Comparison of ENCODE assay signal across 7 cellular contexts in genomic region chr5:115626444-115626823, GRCh38. TPM values are rescaled to one million over a fixed set of nuclear protein-coding genes. Genes with fewer than 3 reads are reported as not detected.
DNase-seq lines count a peak whose midpoint lies in the region; ATAC-seq, FAIRE-seq and TF ChIP-seq lines count a peak whose summit lies in the region.

No MANE protein-coding gene starts in this region.

- peak overlapping the region; percentile 49 for H3K27ac ChIP-seq in endothelial cell of umbilical vein (ENCODE audit: insufficient read depth, low read depth, low read length)

- no peak overlapping the region for H3K27ac Mint-ChIP-seq in natural killer cell treated with Interleukin-12 subunit alpha and Interleukin-12 subunit beta and Interleukin-15 and Interleukin-18, amount 100 ng/mL, for 72 hours

- no peaks in the 10 kb centered on the region for H3K36me3 Mint-ChIP-seq in natural killer cell treated with Interleukin-12 subunit alpha and Interleukin-12 subunit beta and Interleukin-15 and Interleukin-18, amount 100 ng/mL, for 72 hours

- DNase-seq in NT2/D1 (ENCODE audit: low read depth, low spot score) (no peak), endothelial cell of umbilical vein (ENCODE audit: low read depth, low spot score) (no peak), RPMI8226 (no peak), NCI-H748 treated with DMSO at 0.1 percent for 48 hours (lab: John Stamatoyannopoulos, UW) (no peak)
- DNase-seq in natural killer cell treated with Interleukin-12 subunit alpha and Interleukin-12 subunit beta and Interleukin-15 and Interleukin-18, amount 100 ng/mL, for 72 hours (ENCODE audit: low spot score): no peak

- no peaks in the 10 kb centered on the region for H3K27me3 Mint-ChIP-seq in natural killer cell treated with Interleukin-12 subunit alpha and Interleukin-12 subunit beta and Interleukin-15 and Interleukin-18, amount 100 ng/mL, for 72 hours

- FAIRE-seq in endothelial cell of umbilical vein (lab: Jason Lieb, UNC): no peak

- TF ChIP-seq CTCF in endothelial cell of umbilical vein (IDR thresholded peaks at IDR 0.05; ENCODE audit: extremely low read depth in 1 of 2, insufficient read depth in 1 of 2, low read depth in 1 of 2, low read length in 2 of 2): no peak

- H3K4me1 Mint-ChIP-seq in natural killer cell treated with Interleukin-12 subunit alpha and Interleukin-12 subunit beta and Interleukin-15 and Interleukin-18, amount 100 ng/mL, for 72 hours (ENCODE audit: low read depth in 2 of 2): peaks cover 17 to 18% of the 10 kb centered on the region in 2 donors

- H3K4me2 ChIP-seq in endothelial cell of umbilical vein (ENCODE audit: insufficient read depth, low read length): peak overlapping the region; percentile 94

- H3K4me3 ChIP-seq in NT2/D1 (ENCODE audit: insufficient read length, low read depth): peak overlapping the region; percentile 53
- H3K4me3 ChIP-seq in endothelial cell of umbilical vein (replicated peaks in 1 of 3; ENCODE audit: insufficient read depth in 1 of 3, low read depth in 1 of 3, low read length in 3 of 3): peak overlapping the region; percentile 62 to 98 (median 86)

- H3K4me1 ChIP-seq in NT2/D1 (ENCODE audit: insufficient read depth, insufficient read length) (no peaks in the 10 kb centered on the region), endothelial cell of umbilical vein (ENCODE audit: control insufficient read depth, extremely low read depth, insufficient read depth, low read length) (peaks cover 30% of the 10 kb centered on the region)

- no peak for TF ChIP-seq POLR2A in endothelial cell of umbilical vein (IDR thresholded peaks at IDR 0.05; ENCODE audit: low read depth, low read length)

- CTCF ChIA-PET in endothelial cell of umbilical vein (lab: Charles Lee): interaction anchor here (0.7 to 3.7 kb wide), 2 partner anchors 11 to 214 kb away, joined by 4 to 18 read pairs; no protein-coding TSS in a partner anchor

- H3K9me3 Mint-ChIP-seq in natural killer cell treated with Interleukin-12 subunit alpha and Interleukin-12 subunit beta and Interleukin-15 and Interleukin-18, amount 100 ng/mL, for 72 hours: no peaks in the 10 kb centered on the region

- no peaks in the 10 kb centered on the region for H4K20me1 ChIP-seq in endothelial cell of umbilical vein (replicated peaks; ENCODE audit: control insufficient read depth, extremely low read depth, insufficient read depth, low read length)

- peak; percentile 29 for ATAC-seq in GM18868 (IDR thresholded peaks at IDR 0.05; ENCODE audit: unreplicated experiment)
- ATAC-seq in HG02588 (IDR thresholded peaks at IDR 0.05; ENCODE audit: unreplicated experiment): peak; percentile 29
- ATAC-seq in natural killer cell treated with Interleukin-12 subunit alpha and Interleukin-12 subunit beta and Interleukin-15 and Interleukin-18, amount 100 ng/mL, for 72 hours: peak; percentile 29 to 43

- peaks cover 2% of the 10 kb centered on the region for H3K9me1 ChIP-seq in endothelial cell of umbilical vein (replicated peaks; ENCODE audit: control insufficient read depth, extremely low read depth, insufficient read depth, low read length)

- H3K9ac ChIP-seq in NT2/D1 (ENCODE audit: insufficient read length, low read depth) (peak overlapping the region; percentile 59), endothelial cell of umbilical vein (replicated peaks; ENCODE audit: extremely low read depth, insufficient read depth, low read length) (peak overlapping the region; percentile 93)

- dilution Hi-C loops in endothelial cell of umbilical vein (cut with MboI; ENCODE audit: extremely low pct_ligation_motif_present, low sequenced_read_pairs): no loop called here

- BruUV-seq in endothelial cell of umbilical vein (replicated peaks; lab: Mats Ljungman, UMichigan): TSS peak; percentile 91

- H3K79me2 ChIP-seq in endothelial cell of umbilical vein (ENCODE audit: control insufficient read depth, insufficient read depth, low read length): peaks cover 44% of the 10 kb centered on the region

- H3K9me3 ChIP-seq in NT2/D1 (ENCODE audit: insufficient read depth, low read length) (no peaks in the 10 kb centered on the region), endothelial cell of umbilical vein (replicated peaks; ENCODE audit: control insufficient read depth, insufficient read depth, low read length) (no peaks in the 10 kb centered on the region)

- H3K36me3 ChIP-seq in NT2/D1 (ENCODE audit: insufficient read depth, insufficient read length, low read length): peaks cover 20% of the 10 kb centered on the region
- no peaks in the 10 kb centered on the region for H3K36me3 ChIP-seq in endothelial cell of umbilical vein (ENCODE audit: control insufficient read depth in 2 of 2, extremely low read depth in 1 of 2, insufficient read depth in 2 of 2, low read length in 2 of 2)

- H3K4me3 Mint-ChIP-seq in natural killer cell treated with Interleukin-12 subunit alpha and Interleukin-12 subunit beta and Interleukin-15 and Interleukin-18, amount 100 ng/mL, for 72 hours: no peak overlapping the region

- peak overlapping the region; percentile 84 for H2AFZ ChIP-seq in endothelial cell of umbilical vein (ENCODE audit: low read depth, low read length)

- POLR2A ChIA-PET in endothelial cell of umbilical vein (lab: Charles Lee): no interaction called here

- no peaks in the 10 kb centered on the region for H3K27me3 ChIP-seq in NT2/D1 (ENCODE audit: insufficient read depth, insufficient read length)
- H3K27me3 ChIP-seq in endothelial cell of umbilical vein (ENCODE audit: control insufficient read depth in 2 of 2, insufficient read depth in 2 of 2, low read length in 2 of 2): no peaks in the 10 kb centered on the region

- intact Hi-C loops in endothelial cell of umbilical vein (cut with micrococcal nuclease): loop anchor here (1.0 to 5.0 kb wide), 3 partner anchors 82 to 406 kb away; partner anchors contain the start of genes ARL14EPL and FEM1C

TF ChIP-seq in endothelial cell of umbilical vein, 7 proteins besides CTCF, POLR2A, EP300 and RAD21:
- TF ChIP-seq MAX (IDR thresholded peaks at IDR 0.05; ENCODE audit: insufficient read depth, insufficient read length): no peak
- TF ChIP-seq MYC (IDR thresholded peaks at IDR 0.05; ENCODE audit: low read depth, low read length): no peak
- TF ChIP-seq POLR2AphosphoS5 (IDR thresholded peaks at IDR 0.05; ENCODE audit: insufficient read depth, low read depth, low read length): no peak
- no peak for TF ChIP-seq EZH2 (IDR thresholded peaks at IDR 0.05; ENCODE audit: borderline replicate concordance, low read depth, low read length, severe bottlenecking)
- no peak for TF ChIP-seq JUN (IDR thresholded peaks at IDR 0.05; ENCODE audit: borderline replicate concordance, insufficient read depth, insufficient read length, low read depth)
- no peak for TF ChIP-seq FOS (IDR thresholded peaks at IDR 0.05; ENCODE audit: borderline replicate concordance, insufficient read depth, low read length)
- no peak for TF ChIP-seq GATA2 (IDR thresholded peaks at IDR 0.05; ENCODE audit: insufficient read depth, insufficient read length, low read depth, low read length)
TF ChIP-seq in endothelial cell of umbilical vein: peak in this region for 0.

RNA-seq across cellular contexts. Expression of gene TMED7, which starts 0.6 kb away (rescaled TPM):
- total RNA-seq in endothelial cell of umbilical vein: 101 TPM in 2 replicates
- polyA plus RNA-seq in endothelial cell of umbilical vein: 57.6 and 125 TPM in 2 replicates
- polyA plus RNA-seq in endothelial cell of umbilical vein (2011; cell fraction: cytosol; rRNA removed): 34.2 and 50.6 TPM in 2 replicates
- polyA plus RNA-seq in endothelial cell of umbilical vein (2011; cell fraction: nucleus; rRNA removed): 18.8 and 20.7 TPM in 2 replicates
- polyA plus RNA-seq in endothelial cell of umbilical vein (2012): 42.5 and 53.4 TPM in 2 replicates
- 41.8 and 47.0 TPM in 2 replicates for polyA minus RNA-seq in endothelial cell of umbilical vein
- polyA minus RNA-seq in endothelial cell of umbilical vein (2011; cell fraction: cytosol; rRNA and poly(A)+ RNA removed): 36.3 TPM
- 34.1 and 43.8 TPM in 2 replicates for polyA minus RNA-seq in endothelial cell of umbilical vein (2011; cell fraction: nucleus; rRNA and poly(A)+ RNA removed)
- total RNA-seq in natural killer cell treated with Interleukin-12 subunit alpha and Interleukin-12 subunit beta and Interleukin-15 and Interleukin-18, amount 100 ng/mL, for 72 hours: 10 to 100 TPM; 61.6 to 76.1 TPM

RNA-seq across cellular contexts. Expression of gene TICAM2, which starts 24.2 kb away (rescaled TPM):
- 3.2 and 3.5 TPM in 2 replicates for total RNA-seq in endothelial cell of umbilical vein
- 0.10 and 0.18 TPM in 2 replicates for polyA plus RNA-seq in endothelial cell of umbilical vein
- 0.06 and 0.30 TPM in 2 replicates for polyA plus RNA-seq in endothelial cell of umbilical vein (2011; cell fraction: cytosol; rRNA removed)
- polyA plus RNA-seq in endothelial cell of umbilical vein (2011; cell fraction: nucleus; rRNA removed): 0.11 and 0.22 TPM in 2 replicates
- polyA plus RNA-seq in endothelial cell of umbilical vein (2012): 1.3 and 2.5 TPM in 2 replicates
- 0.13 TPM in 1 of 2 replicates, not detected in the other for polyA minus RNA-seq in endothelial cell of umbilical vein
- polyA minus RNA-seq in endothelial cell of umbilical vein (2011; cell fraction: cytosol; rRNA and poly(A)+ RNA removed): not detected
- 0.63 and 0.77 TPM in 2 replicates for polyA minus RNA-seq in endothelial cell of umbilical vein (2011; cell fraction: nucleus; rRNA and poly(A)+ RNA removed)
- total RNA-seq in natural killer cell treated with Interleukin-12 subunit alpha and Interleukin-12 subunit beta and Interleukin-15 and Interleukin-18, amount 100 ng/mL, for 72 hours: 10 to 100 TPM in 1 of 2 donors, 1 to 10 TPM in 1; 6.1 to 11.1 TPM
